In the genomic region with DNA sequence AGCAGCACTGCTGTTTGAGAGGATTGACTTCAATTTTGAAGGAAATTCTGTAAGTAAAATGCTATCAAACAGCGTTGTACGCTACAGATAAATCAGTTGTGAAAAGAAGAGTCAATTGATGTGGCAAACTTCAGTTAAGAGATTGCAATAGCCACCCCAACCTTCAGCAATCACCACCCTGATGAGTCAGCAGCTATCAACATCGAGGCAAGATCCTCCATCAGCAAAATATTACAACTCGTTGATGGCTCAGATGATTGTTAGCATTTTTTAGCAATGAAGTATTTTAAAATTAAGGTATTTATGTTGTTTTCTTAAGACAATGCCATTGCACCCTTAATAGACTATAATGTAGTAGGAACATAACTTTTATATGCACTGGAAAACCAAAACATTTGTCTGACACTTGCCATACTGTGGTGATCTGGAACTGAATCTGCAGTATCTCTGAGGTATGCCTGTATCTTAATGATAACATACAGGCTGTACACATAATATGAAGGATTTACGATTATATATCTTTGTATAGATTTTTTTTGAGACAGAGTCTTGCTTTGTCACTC, we compare ENCODE assay signal across 1 cellular context.
TF ChIP-seq lines count a peak whose summit lies in the region.

No MANE protein-coding gene starts in this region.

TF ChIP-seq in IMR-90, 13 proteins besides CTCF, POLR2A, EP300 and RAD21 (continued from another document):
- TF ChIP-seq, protein P1, sequence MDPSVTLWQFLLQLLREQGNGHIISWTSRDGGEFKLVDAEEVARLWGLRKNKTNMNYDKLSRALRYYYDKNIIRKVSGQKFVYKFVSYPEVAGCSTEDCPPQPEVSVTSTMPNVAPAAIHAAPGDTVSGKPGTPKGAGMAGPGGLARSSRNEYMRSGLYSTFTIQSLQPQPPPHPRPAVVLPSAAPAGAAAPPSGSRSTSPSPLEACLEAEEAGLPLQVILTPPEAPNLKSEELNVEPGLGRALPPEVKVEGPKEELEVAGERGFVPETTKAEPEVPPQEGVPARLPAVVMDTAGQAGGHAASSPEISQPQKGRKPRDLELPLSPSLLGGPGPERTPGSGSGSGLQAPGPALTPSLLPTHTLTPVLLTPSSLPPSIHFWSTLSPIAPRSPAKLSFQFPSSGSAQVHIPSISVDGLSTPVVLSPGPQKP (IDR thresholded peaks at IDR 0.05; ENCODE audit: borderline replicate concordance, low read depth, low read length) = no peak
- TF ChIP-seq FOS (IDR thresholded peaks at IDR 0.05; ENCODE audit: low read depth, low read length) = 0 out of 2 replicates have a peak, but pooled peaks have one; percentile 24
- TF ChIP-seq SMC3 (IDR thresholded peaks at IDR 0.05; ENCODE audit: low read depth, low read length) = no peak
- no peak for TF ChIP-seq MXI1 (IDR thresholded peaks at IDR 0.05; ENCODE audit: borderline replicate concordance, low read depth, low read length)
- TF ChIP-seq NFE2L2 (IDR thresholded peaks at IDR 0.05; ENCODE audit: low read depth, low read length) = peak; percentile 12; the same call in 1 of the 2 replicates
- TF ChIP-seq MAZ (IDR thresholded peaks at IDR 0.05; ENCODE audit: borderline replicate concordance, low read depth, low read length) = no peak
- no peak for TF ChIP-seq RFX5 (IDR thresholded peaks at IDR 0.05; ENCODE audit: low read depth, low read length)
- no peak for TF ChIP-seq CHD1 (IDR thresholded peaks at IDR 0.05; ENCODE audit: low read depth, low read length)
- no peak for TF ChIP-seq RCOR1 (IDR thresholded peaks at IDR 0.05; ENCODE audit: insufficient replicate concordance, low read length)
